ENCODE assay signal across 1 cellular context in the genomic region with DNA sequence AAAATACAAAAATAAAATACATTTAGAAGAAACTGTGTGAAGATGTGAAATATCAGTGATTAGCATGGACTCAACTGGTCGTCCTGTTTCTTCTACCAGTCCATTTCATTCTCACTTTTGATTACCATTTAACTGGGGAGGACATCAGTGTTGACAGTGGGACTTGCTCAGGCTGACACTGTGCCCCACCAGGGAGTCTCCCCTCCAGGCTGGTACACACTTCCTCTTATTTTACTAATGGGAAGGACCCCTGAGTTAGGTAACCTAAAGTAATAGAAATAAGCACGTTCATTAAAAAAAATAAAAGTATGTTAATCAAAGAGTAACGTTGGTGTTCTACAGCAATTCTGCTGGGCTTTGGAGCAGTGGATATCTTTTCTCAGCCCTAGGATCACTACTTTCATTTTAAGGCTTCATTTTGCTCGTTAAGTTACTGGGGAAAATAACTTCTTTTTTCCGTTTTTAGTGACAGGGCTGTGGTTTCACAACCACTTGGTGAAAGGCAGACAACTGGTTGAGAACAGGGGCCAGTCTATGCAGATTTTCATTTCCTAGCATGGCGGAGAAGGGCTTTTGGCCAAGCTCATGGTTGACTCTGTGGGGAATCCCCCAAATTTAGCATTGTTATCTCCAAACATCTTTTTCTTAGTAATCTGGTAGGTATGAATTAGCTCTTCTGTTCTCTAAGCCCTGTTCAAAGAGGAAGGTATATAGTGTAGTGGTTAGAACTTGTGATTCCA.
TF ChIP-seq lines count a peak whose summit lies in the region.

No MANE protein-coding gene starts in this region.

TF ChIP-seq in SK-N-SH, 30 proteins besides CTCF, POLR2A, EP300 and RAD21 (continued from another document):
- TF ChIP-seq, protein P1, sequence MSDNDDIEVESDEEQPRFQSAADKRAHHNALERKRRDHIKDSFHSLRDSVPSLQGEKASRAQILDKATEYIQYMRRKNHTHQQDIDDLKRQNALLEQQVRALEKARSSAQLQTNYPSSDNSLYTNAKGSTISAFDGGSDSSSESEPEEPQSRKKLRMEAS (IDR thresholded peaks at IDR 0.05; ENCODE audit: low read depth): no peak
- TF ChIP-seq GABPA (IDR thresholded peaks at IDR 0.05; ENCODE audit: low read depth) (no peak), TEAD4 (IDR thresholded peaks at IDR 0.05; ENCODE audit: borderline replicate concordance, insufficient read depth) (no peak), FOXJ3 (CRISPR knock-in tag; IDR thresholded peaks at IDR 0.05) (no peak)
- TF ChIP-seq, protein P2, sequence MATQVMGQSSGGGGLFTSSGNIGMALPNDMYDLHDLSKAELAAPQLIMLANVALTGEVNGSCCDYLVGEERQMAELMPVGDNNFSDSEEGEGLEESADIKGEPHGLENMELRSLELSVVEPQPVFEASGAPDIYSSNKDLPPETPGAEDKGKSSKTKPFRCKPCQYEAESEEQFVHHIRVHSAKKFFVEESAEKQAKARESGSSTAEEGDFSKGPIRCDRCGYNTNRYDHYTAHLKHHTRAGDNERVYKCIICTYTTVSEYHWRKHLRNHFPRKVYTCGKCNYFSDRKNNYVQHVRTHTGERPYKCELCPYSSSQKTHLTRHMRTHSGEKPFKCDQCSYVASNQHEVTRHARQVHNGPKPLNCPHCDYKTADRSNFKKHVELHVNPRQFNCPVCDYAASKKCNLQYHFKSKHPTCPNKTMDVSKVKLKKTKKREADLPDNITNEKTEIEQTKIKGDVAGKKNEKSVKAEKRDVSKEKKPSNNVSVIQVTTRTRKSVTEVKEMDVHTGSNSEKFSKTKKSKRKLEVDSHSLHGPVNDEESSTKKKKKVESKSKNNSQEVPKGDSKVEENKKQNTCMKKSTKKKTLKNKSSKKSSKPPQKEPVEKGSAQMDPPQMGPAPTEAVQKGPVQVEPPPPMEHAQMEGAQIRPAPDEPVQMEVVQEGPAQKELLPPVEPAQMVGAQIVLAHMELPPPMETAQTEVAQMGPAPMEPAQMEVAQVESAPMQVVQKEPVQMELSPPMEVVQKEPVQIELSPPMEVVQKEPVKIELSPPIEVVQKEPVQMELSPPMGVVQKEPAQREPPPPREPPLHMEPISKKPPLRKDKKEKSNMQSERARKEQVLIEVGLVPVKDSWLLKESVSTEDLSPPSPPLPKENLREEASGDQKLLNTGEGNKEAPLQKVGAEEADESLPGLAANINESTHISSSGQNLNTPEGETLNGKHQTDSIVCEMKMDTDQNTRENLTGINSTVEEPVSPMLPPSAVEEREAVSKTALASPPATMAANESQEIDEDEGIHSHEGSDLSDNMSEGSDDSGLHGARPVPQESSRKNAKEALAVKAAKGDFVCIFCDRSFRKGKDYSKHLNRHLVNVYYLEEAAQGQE (IDR thresholded peaks at IDR 0.05; ENCODE audit: low read depth, low read length): no peak
- TF ChIP-seq, protein P3, sequence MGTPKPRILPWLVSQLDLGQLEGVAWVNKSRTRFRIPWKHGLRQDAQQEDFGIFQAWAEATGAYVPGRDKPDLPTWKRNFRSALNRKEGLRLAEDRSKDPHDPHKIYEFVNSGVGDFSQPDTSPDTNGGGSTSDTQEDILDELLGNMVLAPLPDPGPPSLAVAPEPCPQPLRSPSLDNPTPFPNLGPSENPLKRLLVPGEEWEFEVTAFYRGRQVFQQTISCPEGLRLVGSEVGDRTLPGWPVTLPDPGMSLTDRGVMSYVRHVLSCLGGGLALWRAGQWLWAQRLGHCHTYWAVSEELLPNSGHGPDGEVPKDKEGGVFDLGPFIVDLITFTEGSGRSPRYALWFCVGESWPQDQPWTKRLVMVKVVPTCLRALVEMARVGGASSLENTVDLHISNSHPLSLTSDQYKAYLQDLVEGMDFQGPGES (IDR thresholded peaks at IDR 0.05; ENCODE audit: low read depth, low read length): no peak
